In genomic region chr3:153746211-153746610, GRCh38 we compare ENCODE assay signal across 30 cellular contexts.
"Had no signal": no experiment of that assay in that cellular context is flagged by ENCODE, and none has a peak within 500 bp of the region (broad histone marks: within the 10 kb centered on the region; RNA-seq: fewer than 3 reads in every experiment).

No MANE protein-coding gene starts in this region.

- H3K4me2 ChIP-seq: SK-N-SH had no signal

- H3K9me3 Mint-ChIP-seq: activated CD4-positive, alpha-beta memory T cell treated with anti-CD3 and anti-CD28 coated beads for 36 hours; activated CD4-positive, alpha-beta T cell treated with anti-CD3 and anti-CD28 coated beads, Interleukin-2, amount 10 ng/mL, durations not matched to agents 7 days and 5 days; activated naive CD4-positive, alpha-beta T cell treated with anti-CD3 and anti-CD28 coated beads, Interleukin-2, amount 50 U/mL, for 72 hours; activated naive CD8-positive, alpha-beta T cell treated with anti-CD3 and anti-CD28 coated beads, Interleukin-2, amount 50 U/mL, for 24 hours; activated T-cell treated with anti-CD3 and anti-CD28 coated beads, Interleukin-2, amount 50 U/mL, for 4 hours; T-helper 1 cell treated with Interleukin-12 subunit alpha and Interleukin-12 subunit beta and Interleukin-4 antibody, amounts not matched to agents 30 μg/mL and 1 μg/mL, for 36 hours had no signal

- H3K36me3 ChIP-seq: ascending aorta, Peyer's patch, SJCRH30 had no signal

- H3K36me3 Mint-ChIP-seq: activated CD4-positive, alpha-beta memory T cell treated with anti-CD3 and anti-CD28 coated beads for 36 hours; activated naive CD4-positive, alpha-beta T cell treated with anti-CD3 and anti-CD28 coated beads, Interleukin-2, amount 50 U/mL, for 72 hours had no signal

- H3K4me3 ChIP-seq: ascending aorta, body of pancreas, Peyer's patch, SJCRH30 had no signal

- FAIRE-seq: bronchial epithelial cell, TTC549 had no signal

- H3K9me2 ChIP-seq: SK-N-SH had no signal

- H3K4me1 ChIP-seq: ascending aorta, body of pancreas had no signal

- DNase-seq: activated CD4-positive, alpha-beta memory T cell treated with anti-CD3 and anti-CD28 coated beads for 36 hours; activated CD4-positive, alpha-beta T cell treated with anti-CD3 and anti-CD28 coated beads, Interleukin-2, amount 10 ng/mL, durations not matched to agents 7 days and 5 days; activated CD4-positive, CD25-positive, alpha-beta regulatory T cell; activated CD8-positive, alpha-beta memory T cell treated with anti-CD3 and anti-CD28 coated beads for 24 hours; activated effector memory CD4-positive, alpha-beta T cell treated with anti-CD3 and anti-CD28 coated beads, Interleukin-2, amount 50 U/mL, for 16 hours; activated naive CD4-positive, alpha-beta T cell treated with Interleukin-2 at 50 U/mL for 16 hours; activated naive CD8-positive, alpha-beta T cell treated with anti-CD3 and anti-CD28 coated beads, Interleukin-2, amount 50 U/mL, for 24 hours; activated T-cell treated with anti-CD3 and anti-CD28 coated beads, Interleukin-2, amount 50 U/mL, for 4 hours; amniotic stem cell; body of pancreas; central memory CD4-positive, alpha-beta T cell; KG1; NCI-H1092 treated with DMSO at 0.1 percent for 48 hours; NCI-H1417 treated with DMSO at 0.1 percent for 48 hours; NCI-H1694 treated with DMSO at 0.1 percent for 48 hours; NCI-H2029 treated with DMSO at 0.1 percent for 48 hours; NCI-H345; NCI-H510A; Peyer's patch; Right ventricle myocardium superior; SJCRH30; SK-N-SH; T-helper 9 cell had no signal

- H3K9ac ChIP-seq: SK-N-SH had no signal

- ATAC-seq: activated naive CD4-positive, alpha-beta T cell treated with anti-CD3 and anti-CD28 coated beads, Interleukin-2, amount 50 U/mL, for 72 hours; activated naive CD8-positive, alpha-beta T cell treated with anti-CD3 and anti-CD28 coated beads, Interleukin-2, amount 50 U/mL, for 24 hours; activated T-cell treated with anti-CD3 and anti-CD28 coated beads, Interleukin-2, amount 50 U/mL, for 4 hours; body of pancreas had no signal

- H3K9me3 ChIP-seq: ascending aorta, body of pancreas, Peyer's patch, SJCRH30, SK-N-SH had no signal

- H3K27me3 ChIP-seq: ascending aorta, body of pancreas, Peyer's patch, SJCRH30 had no signal

- H3K27ac ChIP-seq: ascending aorta, body of pancreas, Peyer's patch, RWPE1, SJCRH30, VCaP had no signal

- H3K4me1 Mint-ChIP-seq: activated CD4-positive, alpha-beta T cell treated with anti-CD3 and anti-CD28 coated beads, Interleukin-2, amount 10 ng/mL, durations not matched to agents 7 days and 5 days; activated naive CD8-positive, alpha-beta T cell treated with anti-CD3 and anti-CD28 coated beads, Interleukin-2, amount 50 U/mL, for 24 hours had no signal

- H3K27ac Mint-ChIP-seq: activated CD4-positive, alpha-beta memory T cell treated with anti-CD3 and anti-CD28 coated beads for 36 hours; activated CD4-positive, alpha-beta T cell treated with anti-CD3 and anti-CD28 coated beads, Interleukin-2, amount 10 ng/mL, durations not matched to agents 7 days and 5 days; activated naive CD4-positive, alpha-beta T cell treated with anti-CD3 and anti-CD28 coated beads, Interleukin-2, amount 50 U/mL, for 72 hours; activated naive CD8-positive, alpha-beta T cell treated with anti-CD3 and anti-CD28 coated beads, Interleukin-2, amount 50 U/mL, for 24 hours; T-helper 1 cell treated with Interleukin-12 subunit alpha and Interleukin-12 subunit beta and Interleukin-4 antibody, amounts not matched to agents 30 μg/mL and 1 μg/mL, for 36 hours had no signal

- H3K4me3 Mint-ChIP-seq: activated CD4-positive, alpha-beta memory T cell treated with anti-CD3 and anti-CD28 coated beads for 36 hours; activated CD4-positive, alpha-beta T cell treated with anti-CD3 and anti-CD28 coated beads, Interleukin-2, amount 10 ng/mL, durations not matched to agents 7 days and 5 days; activated naive CD8-positive, alpha-beta T cell treated with anti-CD3 and anti-CD28 coated beads, Interleukin-2, amount 50 U/mL, for 24 hours; activated T-cell treated with anti-CD3 and anti-CD28 coated beads, Interleukin-2, amount 50 U/mL, for 4 hours; T-helper 1 cell treated with Interleukin-12 subunit alpha and Interleukin-12 subunit beta and Interleukin-4 antibody, amounts not matched to agents 30 μg/mL and 1 μg/mL, for 36 hours had no signal

- H3K27me3 Mint-ChIP-seq: activated CD4-positive, alpha-beta memory T cell treated with anti-CD3 and anti-CD28 coated beads for 36 hours had no signal
